ENCODE assay signal across 1 cellular context in genomic region chr14:91031668-91032067, GRCh38.
TF ChIP-seq lines count a peak whose summit lies in the region.

No MANE protein-coding gene starts in this region.

TF ChIP-seq in K562, 482 proteins besides CTCF, POLR2A, EP300 and RAD21 (continued from another document):
- TF ChIP-seq CREB3L1 (IDR thresholded peaks at IDR 0.05; ENCODE audit: borderline replicate concordance, low read depth) (no peak), HNRNPLL (IDR thresholded peaks at IDR 0.05; ENCODE audit: low read depth, low read length, poor library complexity, severe bottlenecking) (no peak), ARID1B (IDR thresholded peaks at IDR 0.05) (no peak)
TF ChIP-seq in K562: peak in this region for 5.
